Comparison of ENCODE assay signal across 1 cellular context in the genomic region with DNA sequence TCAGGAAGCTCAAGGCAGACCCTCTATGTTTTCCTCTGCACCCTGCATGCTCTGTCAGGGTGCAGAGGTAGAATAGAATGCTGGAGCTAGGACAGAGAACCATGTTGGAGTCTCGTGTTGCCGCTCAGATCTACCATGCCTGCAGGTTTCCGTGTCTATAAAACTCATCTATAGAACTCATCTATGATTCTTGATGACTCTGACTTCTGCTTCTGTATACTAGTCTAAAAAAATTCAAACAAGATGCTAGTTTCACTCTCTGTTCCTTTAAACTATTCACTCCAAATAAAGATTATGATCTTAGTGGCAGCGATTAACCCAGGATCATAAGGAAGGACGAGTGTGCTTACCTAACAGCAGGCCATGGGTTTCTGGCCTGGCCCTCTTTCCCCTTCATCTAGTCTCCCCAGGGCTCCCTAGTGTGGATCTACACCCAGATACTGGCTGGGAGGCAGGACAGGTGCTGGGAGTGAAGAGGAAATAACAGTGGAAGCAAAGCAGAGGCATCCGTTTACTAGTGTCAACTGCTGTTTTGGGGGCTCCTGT.
TF ChIP-seq lines count a peak whose summit lies in the region.

No MANE protein-coding gene starts in this region.

TF ChIP-seq in IMR-90, 13 proteins besides CTCF, POLR2A, EP300 and RAD21:
- TF ChIP-seq, protein P1, sequence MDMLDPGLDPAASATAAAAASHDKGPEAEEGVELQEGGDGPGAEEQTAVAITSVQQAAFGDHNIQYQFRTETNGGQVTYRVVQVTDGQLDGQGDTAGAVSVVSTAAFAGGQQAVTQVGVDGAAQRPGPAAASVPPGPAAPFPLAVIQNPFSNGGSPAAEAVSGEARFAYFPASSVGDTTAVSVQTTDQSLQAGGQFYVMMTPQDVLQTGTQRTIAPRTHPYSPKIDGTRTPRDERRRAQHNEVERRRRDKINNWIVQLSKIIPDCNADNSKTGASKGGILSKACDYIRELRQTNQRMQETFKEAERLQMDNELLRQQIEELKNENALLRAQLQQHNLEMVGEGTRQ (IDR thresholded peaks at IDR 0.05; ENCODE audit: low read depth, low read length): no peak
- TF ChIP-seq RCOR1 (IDR thresholded peaks at IDR 0.05; ENCODE audit: insufficient replicate concordance, low read length) (no peak), RFX5 (IDR thresholded peaks at IDR 0.05; ENCODE audit: low read depth, low read length) (no peak), SMC3 (IDR thresholded peaks at IDR 0.05; ENCODE audit: low read depth, low read length) (no peak), MAFK (IDR thresholded peaks at IDR 0.05; ENCODE audit: low read depth, low read length) (no peak), CHD1 (IDR thresholded peaks at IDR 0.05; ENCODE audit: low read depth, low read length) (no peak), MXI1 (IDR thresholded peaks at IDR 0.05; ENCODE audit: borderline replicate concordance, low read depth, low read length) (no peak), NFE2L2 (IDR thresholded peaks at IDR 0.05; ENCODE audit: low read depth, low read length) (no peak), FOS (IDR thresholded peaks at IDR 0.05; ENCODE audit: low read depth, low read length) (no peak)
- TF ChIP-seq, protein P2, sequence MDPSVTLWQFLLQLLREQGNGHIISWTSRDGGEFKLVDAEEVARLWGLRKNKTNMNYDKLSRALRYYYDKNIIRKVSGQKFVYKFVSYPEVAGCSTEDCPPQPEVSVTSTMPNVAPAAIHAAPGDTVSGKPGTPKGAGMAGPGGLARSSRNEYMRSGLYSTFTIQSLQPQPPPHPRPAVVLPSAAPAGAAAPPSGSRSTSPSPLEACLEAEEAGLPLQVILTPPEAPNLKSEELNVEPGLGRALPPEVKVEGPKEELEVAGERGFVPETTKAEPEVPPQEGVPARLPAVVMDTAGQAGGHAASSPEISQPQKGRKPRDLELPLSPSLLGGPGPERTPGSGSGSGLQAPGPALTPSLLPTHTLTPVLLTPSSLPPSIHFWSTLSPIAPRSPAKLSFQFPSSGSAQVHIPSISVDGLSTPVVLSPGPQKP (IDR thresholded peaks at IDR 0.05; ENCODE audit: borderline replicate concordance, low read depth, low read length): no peak
